ENCODE assay signal across 13 cellular contexts in the genomic region with DNA sequence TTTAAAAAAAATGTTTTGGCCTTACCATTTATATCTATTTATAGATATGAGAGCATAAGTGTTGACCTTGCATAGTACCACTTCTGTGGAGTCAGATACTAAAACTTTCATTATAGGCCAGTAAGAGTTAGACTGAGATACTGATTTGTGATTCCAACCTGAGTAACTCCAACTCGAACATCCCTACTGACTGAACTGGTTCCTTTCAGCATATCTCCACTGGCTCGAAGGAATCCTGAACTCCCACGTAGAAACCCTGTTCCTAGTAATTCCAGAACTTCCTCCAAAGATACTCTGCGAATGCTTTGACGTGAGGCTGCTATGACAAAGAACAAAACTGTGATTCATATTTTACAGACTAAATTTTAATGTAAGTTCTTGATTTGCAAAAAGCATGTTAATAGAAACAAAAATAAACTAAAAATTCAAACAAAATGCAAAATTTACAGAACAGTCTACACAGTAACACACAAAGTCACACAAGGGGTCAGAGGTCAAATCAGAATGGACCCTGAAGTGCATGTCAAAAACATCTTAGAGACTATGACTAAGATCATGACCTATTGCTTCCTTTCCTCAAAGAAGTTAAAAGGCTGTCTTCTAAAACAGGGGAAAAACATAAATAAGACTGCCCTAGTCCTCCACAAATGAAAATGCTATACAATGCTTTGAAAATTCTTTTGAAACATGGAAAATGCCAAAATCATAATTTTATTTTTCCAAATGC. TPM values are rescaled to one million over a fixed set of nuclear protein-coding genes. Genes with fewer than 3 reads are reported as not detected.
DNase-seq lines count a peak whose midpoint lies in the region; ATAC-seq and TF ChIP-seq lines count a peak whose summit lies in the region.
"Had no signal": no experiment of that assay in that cellular context is flagged by ENCODE, and none has a peak within 500 bp of the region (broad histone marks: within the 10 kb centered on the region; RNA-seq: fewer than 3 reads in every experiment).

No MANE protein-coding gene starts in this region.

- H3K36me3 Mint-ChIP-seq in activated CD8-positive, alpha-beta memory T cell treated with anti-CD3 and anti-CD28 coated beads, Interleukin-2, amount 10 ng/mL, durations not matched to agents 7 days and 5 days = no peaks in the 10 kb centered on the region
- H3K36me3 Mint-ChIP-seq in stimulated activated effector memory CD8-positive, alpha-beta T cell treated with anti-CD3 and anti-CD28 coated beads, Interleukin-12 subunit alpha, Interleukin-12 subunit beta, amount 100 ng/mL, for 72 hours = peaks cover 52% of the 10 kb centered on the region
- H3K36me3 Mint-ChIP-seq in CD8-positive, alpha-beta memory T cell = peaks cover 0 to 34% (median 5%) of the 10 kb centered on the region in 3 donors

- H3K27ac Mint-ChIP-seq in activated CD8-positive, alpha-beta memory T cell treated with anti-CD3 and anti-CD28 coated beads, Interleukin-2, amount 10 ng/mL, durations not matched to agents 7 days and 5 days = peak overlapping the region; percentile 32
- peak overlapping the region; percentile 4 for H3K27ac Mint-ChIP-seq in stimulated activated effector memory CD8-positive, alpha-beta T cell treated with anti-CD3 and anti-CD28 coated beads, Interleukin-12 subunit alpha, Interleukin-12 subunit beta, amount 100 ng/mL, for 72 hours
- no peak overlapping the region for H3K27ac Mint-ChIP-seq in CD8-positive, alpha-beta memory T cell

- no peak overlapping the region for H3K4me3 Mint-ChIP-seq in activated CD8-positive, alpha-beta memory T cell treated with anti-CD3 and anti-CD28 coated beads, Interleukin-2, amount 10 ng/mL, durations not matched to agents 7 days and 5 days
- H3K4me3 Mint-ChIP-seq in stimulated activated effector memory CD8-positive, alpha-beta T cell treated with anti-CD3 and anti-CD28 coated beads, Interleukin-12 subunit alpha, Interleukin-12 subunit beta, amount 100 ng/mL, for 72 hours = peak overlapping the region; percentile 0
- no peak overlapping the region for H3K4me3 Mint-ChIP-seq in CD8-positive, alpha-beta memory T cell

- intact Hi-C loops in stomach (cut with DNase I; ENCODE audit: low total_unique reads) = no loop called here

- TF ChIP-seq EP300 in stomach (IDR thresholded peaks at IDR 0.05) = no peak

- ATAC-seq in activated CD8-positive, alpha-beta memory T cell treated with anti-CD3 and anti-CD28 coated beads, Interleukin-2, amount 10 ng/mL, durations not matched to agents 7 days and 5 days = peak; percentile 42
- ATAC-seq in stimulated activated effector memory CD8-positive, alpha-beta T cell treated with anti-CD3 and anti-CD28 coated beads, Interleukin-12 subunit alpha, Interleukin-12 subunit beta, amount 100 ng/mL, for 72 hours = peak; percentile 86
- ATAC-seq in GM18505 (IDR thresholded peaks at IDR 0.05; ENCODE audit: unreplicated experiment) = no peak

- 65 to 81% (median 78%) methylated on average over 5 of the region's 5 CpGs for WGBS in stomach, 5 donors

- peak overlapping the region; percentile 4 for H3K27ac ChIP-seq in cardiac muscle cell
- H3K27ac ChIP-seq in CD8-positive, alpha-beta memory T cell (ENCODE audit: low read depth, low read length) = no peak overlapping the region
- peak overlapping the region in 1 of 5 donors; percentile 5 for H3K27ac ChIP-seq in stomach

- H3K4me1 ChIP-seq in cardiac muscle cell (ENCODE audit: low read depth) (peaks cover 7% of the 10 kb centered on the region), stomach (peaks cover 0 to 9% (median 0%) of the 10 kb centered on the region in 4 donors)
- no peaks in the 10 kb centered on the region for H3K4me1 ChIP-seq in CD8-positive, alpha-beta memory T cell (ENCODE audit: insufficient read depth, low read length)

- no peaks in the 10 kb centered on the region for H3K9me3 ChIP-seq in cardiac muscle cell (ENCODE audit: low read depth)
- H3K9me3 ChIP-seq in CD8-positive, alpha-beta memory T cell (ENCODE audit: low read length) = no peaks in the 10 kb centered on the region
- no peaks in the 10 kb centered on the region for H3K9me3 ChIP-seq in stomach

- no peak for DNase-seq in activated CD8-positive, alpha-beta memory T cell treated with anti-CD3 and anti-CD28 coated beads, Interleukin-2, amount 10 ng/mL, durations not matched to agents 7 days and 5 days
- no peak for DNase-seq in activated CD8-positive, alpha-beta memory T cell treated with anti-CD3 and anti-CD28 coated beads for 24 hours
- DNase-seq in NCI-H226 = peak; percentile 93
- DNase-seq in cardiac muscle cell (ENCODE audit: low read depth in 1 of 2, low spot score in 1 of 2) = peak in 1 of 2 donors; percentile 90
- DNase-seq in stimulated activated effector memory CD8-positive, alpha-beta T cell treated with anti-CD3 and anti-CD28 coated beads, Interleukin-12 subunit alpha, Interleukin-12 subunit beta, amount 100 ng/mL, for 72 hours (ENCODE audit: low spot score in 2 of 2) = peak in 1 of 2 donors; percentile 55
- DNase-seq in CD8-positive, alpha-beta memory T cell = no peak
- no peak for DNase-seq in stomach
- DNase-seq: DND-41; islet precursor cell; NCI-H1436; NK-92 treated with Interleukin-12 subunit alpha and Interleukin-12 subunit beta, amount 100 ng/mL, for 24 hours; stimulated activated CD4-positive, alpha-beta T cell treated with anti-CD3 and anti-CD28 coated beads, Interleukin-1b, Interleukin-23, amount 100 ng/mL, for 48 hours had no signal

- TF ChIP-seq POLR2A in GM18505 (IDR thresholded peaks at IDR 0.05; ENCODE audit: borderline replicate concordance, extremely low read depth, insufficient read depth, insufficient read length) (no peak), stomach (IDR thresholded peaks at IDR 0.05) (no peak)

- CTCF ChIA-PET in activated CD8-positive, alpha-beta memory T cell treated with anti-CD3 and anti-CD28 coated beads, Interleukin-2, amount 10 ng/mL, durations not matched to agents 7 days and 5 days (lab: Charles Lee) = no interaction called here
- CTCF ChIA-PET in CD8-positive, alpha-beta memory T cell (lab: Charles Lee) = no interaction called here

- peaks cover 18% of the 10 kb centered on the region for H3K4me1 Mint-ChIP-seq in activated CD8-positive, alpha-beta memory T cell treated with anti-CD3 and anti-CD28 coated beads, Interleukin-2, amount 10 ng/mL, durations not matched to agents 7 days and 5 days
- peaks cover 18% of the 10 kb centered on the region for H3K4me1 Mint-ChIP-seq in stimulated activated effector memory CD8-positive, alpha-beta T cell treated with anti-CD3 and anti-CD28 coated beads, Interleukin-12 subunit alpha, Interleukin-12 subunit beta, amount 100 ng/mL, for 72 hours
- H3K4me1 Mint-ChIP-seq in CD8-positive, alpha-beta memory T cell = no peaks in the 10 kb centered on the region

- peaks cover 20% of the 10 kb centered on the region for H3K36me3 ChIP-seq in cardiac muscle cell
- no peaks in the 10 kb centered on the region for H3K36me3 ChIP-seq in CD8-positive, alpha-beta memory T cell (ENCODE audit: insufficient read depth, low read length)
- H3K36me3 ChIP-seq in stomach = peaks cover 0 to 75% (median 59%) of the 10 kb centered on the region in 4 donors

- H3K27me3 ChIP-seq in cardiac muscle cell = no peaks in the 10 kb centered on the region
- H3K27me3 ChIP-seq in CD8-positive, alpha-beta memory T cell (ENCODE audit: insufficient read depth, low read length, poor library complexity, severe bottlenecking) = no peaks in the 10 kb centered on the region
- no peaks in the 10 kb centered on the region for H3K27me3 ChIP-seq in stomach

- POLR2A ChIA-PET in CD8-positive, alpha-beta memory T cell (lab: Charles Lee) = no interaction called here

- H3K4me3 ChIP-seq in cardiac muscle cell = no peak overlapping the region
- no peak overlapping the region for H3K4me3 ChIP-seq in CD8-positive, alpha-beta memory T cell (ENCODE audit: low read length)
- H3K4me3 ChIP-seq in stomach = no peak overlapping the region

- H3K27me3 Mint-ChIP-seq in activated CD8-positive, alpha-beta memory T cell treated with anti-CD3 and anti-CD28 coated beads, Interleukin-2, amount 10 ng/mL, durations not matched to agents 7 days and 5 days = no peaks in the 10 kb centered on the region
- H3K27me3 Mint-ChIP-seq in CD8-positive, alpha-beta memory T cell = no peaks in the 10 kb centered on the region

- TF ChIP-seq CTCF in cardiac muscle cell (IDR thresholded peaks at IDR 0.05; ENCODE audit: low read depth, low read length) (no peak), stomach (IDR thresholded peaks at IDR 0.05) (no peak)

- H3K9me3 Mint-ChIP-seq in activated CD8-positive, alpha-beta memory T cell treated with anti-CD3 and anti-CD28 coated beads, Interleukin-2, amount 10 ng/mL, durations not matched to agents 7 days and 5 days (ENCODE audit: low read depth) = no peaks in the 10 kb centered on the region
- H3K9me3 Mint-ChIP-seq in stimulated activated effector memory CD8-positive, alpha-beta T cell treated with anti-CD3 and anti-CD28 coated beads, Interleukin-12 subunit alpha, Interleukin-12 subunit beta, amount 100 ng/mL, for 72 hours = no peaks in the 10 kb centered on the region
- H3K9me3 Mint-ChIP-seq in CD8-positive, alpha-beta memory T cell = no peaks in the 10 kb centered on the region

RNA-seq across cellular contexts. Expression of gene HEATR5A, which starts 31.5 kb away (rescaled TPM):
- total RNA-seq in activated CD8-positive, alpha-beta memory T cell treated with anti-CD3 and anti-CD28 coated beads, Interleukin-2, amount 10 ng/mL, durations not matched to agents 7 days and 5 days = 10 to 100 TPM in 1 of 2 experiments, 1 to 10 TPM in 1; 8.4 to 18.7 TPM
- total RNA-seq in cardiac muscle cell (16.1 and 31.7 TPM in 2 replicates), stomach (10 to 100 TPM; 10.1 to 92.8 (median 37.3) TPM)
- polyA plus RNA-seq in cardiac muscle cell (12.2 and 23.2 TPM in 2 replicates), stomach (10 to 100 TPM in 1 of 3 donors, 1 to 10 TPM in 2; 3.6 to 12.1 (median 4.1) TPM)
- total RNA-seq in CD8-positive, alpha-beta memory T cell = 10 to 100 TPM; 12.7 to 13.8 TPM
- 6.1 TPM for polyA plus RNA-seq in CD8-positive, alpha-beta memory T cell

Comparison
In these comparisons a context has a peak if more than half of its experiments do, and no peak if none do; other contexts are left out.
1. H3K27ac Mint-ChIP-seq: peak in activated CD8-positive, alpha-beta memory T cell treated with anti-CD3 and anti-CD28 coated beads, Interleukin-2, amount 10 ng/mL, durations not matched to agents 7 days and 5 days (single experiment) and stimulated activated effector memory CD8-positive, alpha-beta T cell treated with anti-CD3 and anti-CD28 coated beads, Interleukin-12 subunit alpha, Interleukin-12 subunit beta, amount 100 ng/mL, for 72 hours (single experiment); none in CD8-positive, alpha-beta memory T cell (0 of 8).